8 cellular contexts compared by ENCODE assay signal in the genomic region with DNA sequence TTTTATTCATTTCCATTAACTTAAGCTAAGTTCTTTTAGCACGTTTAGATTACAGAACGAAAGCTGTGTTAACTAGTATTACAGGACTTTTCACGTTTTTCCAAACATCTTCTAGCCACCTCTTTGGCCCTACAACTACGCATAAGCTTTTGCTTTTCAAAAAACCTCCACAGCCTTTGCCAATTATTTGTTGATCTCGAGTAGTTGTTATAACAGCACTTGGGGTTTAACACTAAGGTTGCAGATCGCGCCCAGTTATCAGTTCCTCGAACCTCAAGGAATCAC. TPM values are rescaled to one million over a fixed set of nuclear protein-coding genes. Genes with fewer than 3 reads are reported as not detected.
DNase-seq lines count a peak whose midpoint lies in the region; ATAC-seq and TF ChIP-seq lines count a peak whose summit lies in the region.

No MANE protein-coding gene starts in this region.

- DNase-seq in DND-41 (no peak), right atrium auricular region (ENCODE audit: low spot score) (no peak), skeletal muscle cell (ENCODE audit: low read depth) (no peak), activated gamma-delta T cell treated with Interleukin-2 at 50 U/mL for 16 hours (no peak), DMS 273 (lab: John Stamatoyannopoulos, UW; ENCODE audit: unreplicated experiment) (no peak), NCI-H2196 treated with DMSO at 0.1 percent for 48 hours (lab: John Stamatoyannopoulos, UW; ENCODE audit: unreplicated experiment) (no peak)
- no peak for DNase-seq in activated T-helper 2 cell treated with anti-CD3 and anti-CD28 coated beads, Interferon-gamma antibody, Interleukin-2, Interleukin-4, amounts not matched to agents 10 μg/mL and 5 μg/mL and 100 μg/mL, durations not matched to agents 14 hours and 24 hours and 36 hours (ENCODE audit: low spot score)

- H3K9ac ChIP-seq in DND-41 (ENCODE audit: low read depth, low read length) (peak overlapping the region; percentile 79), SU-DHL-6 (ENCODE audit: low read length) (peak overlapping the region; percentile 92)

- H3K4me2 ChIP-seq in DND-41 (ENCODE audit: insufficient read depth, low read length) (peak overlapping the region; percentile 66), SU-DHL-6 (ENCODE audit: low read depth, low read length, poor library complexity, severe bottlenecking) (peak overlapping the region; percentile 74)

- H3K79me2 ChIP-seq in DND-41 (ENCODE audit: insufficient read depth, low read length) (peaks cover 51% of the 10 kb centered on the region), SU-DHL-6 (ENCODE audit: insufficient read depth, low read length) (peaks cover 42% of the 10 kb centered on the region)

- peaks cover 33% of the 10 kb centered on the region for H4K20me1 ChIP-seq in DND-41 (ENCODE audit: insufficient read depth, low read length)
- peaks cover 14% of the 10 kb centered on the region; the same call in 1 of the 2 replicates for H4K20me1 ChIP-seq in SU-DHL-6 (ENCODE audit: low read depth, low read length)

- H3K27me3 ChIP-seq in DND-41 (ENCODE audit: insufficient read depth, low read length, poor library complexity) (no peaks in the 10 kb centered on the region), SU-DHL-6 (ENCODE audit: low read length) (no peaks in the 10 kb centered on the region), right atrium auricular region (no peaks in the 10 kb centered on the region)

- H3K27ac Mint-ChIP-seq in activated T-helper 2 cell treated with anti-CD3 and anti-CD28 coated beads, Interferon-gamma antibody, Interleukin-2, Interleukin-4, amounts not matched to agents 10 μg/mL and 5 μg/mL and 100 μg/mL, durations not matched to agents 14 hours and 24 hours and 36 hours, result no peak overlapping the region

- H3K36me3 ChIP-seq in DND-41 (ENCODE audit: insufficient read depth, low read length), result peaks cover 24% of the 10 kb centered on the region
- peaks cover 5% of the 10 kb centered on the region; the same call in 1 of the 2 replicates for H3K36me3 ChIP-seq in SU-DHL-6 (ENCODE audit: low read length)
- no peaks in the 10 kb centered on the region for H3K36me3 ChIP-seq in right atrium auricular region

- H3K4me1 ChIP-seq in DND-41 (ENCODE audit: insufficient read depth, low read length) (peaks cover 36% of the 10 kb centered on the region), right atrium auricular region (peaks cover 0 to 40% of the 10 kb centered on the region in 2 donors)

- ATAC-seq in DND-41 (ENCODE audit: insufficient read depth, low read depth), result no peak

- no peak overlapping the region for H3K4me3 Mint-ChIP-seq in activated T-helper 2 cell treated with anti-CD3 and anti-CD28 coated beads, Interferon-gamma antibody, Interleukin-2, Interleukin-4, amounts not matched to agents 10 μg/mL and 5 μg/mL and 100 μg/mL, durations not matched to agents 14 hours and 24 hours and 36 hours (ENCODE audit: low read depth)

- peaks cover 23% of the 10 kb centered on the region for H3K36me3 Mint-ChIP-seq in activated T-helper 2 cell treated with anti-CD3 and anti-CD28 coated beads, Interferon-gamma antibody, Interleukin-2, Interleukin-4, amounts not matched to agents 10 μg/mL and 5 μg/mL and 100 μg/mL, durations not matched to agents 14 hours and 24 hours and 36 hours (ENCODE audit: low read depth)

- H3K9me2 ChIP-seq in SU-DHL-6 (replicated peaks; ENCODE audit: insufficient read depth, low read length), result no peaks in the 10 kb centered on the region

- H3K9me3 ChIP-seq in DND-41 (ENCODE audit: insufficient read depth, low read length, severe bottlenecking) (no peaks in the 10 kb centered on the region), SU-DHL-6 (ENCODE audit: insufficient read depth, low read length) (no peaks in the 10 kb centered on the region), right atrium auricular region (no peaks in the 10 kb centered on the region)

- H3K4me3 ChIP-seq in DND-41 (ENCODE audit: low read depth in 1 of 2, low read length in 2 of 2) (peak overlapping the region; percentile 60 to 67), SU-DHL-6 (ENCODE audit: insufficient read depth, low read length, poor library complexity, severe bottlenecking) (peak overlapping the region; percentile 56), right atrium auricular region (peak overlapping the region; percentile 85 to 89), skeletal muscle cell (ENCODE audit: low read depth, low read length) (peak overlapping the region; percentile 97)

- H3K9me3 Mint-ChIP-seq in activated T-helper 2 cell treated with anti-CD3 and anti-CD28 coated beads, Interferon-gamma antibody, Interleukin-2, Interleukin-4, amounts not matched to agents 10 μg/mL and 5 μg/mL and 100 μg/mL, durations not matched to agents 14 hours and 24 hours and 36 hours, result no peaks in the 10 kb centered on the region

- H3F3A ChIP-seq in SU-DHL-6 (ENCODE audit: insufficient read depth), result no peaks in the 10 kb centered on the region

- TF ChIP-seq CTCF in DND-41 (IDR thresholded peaks at IDR 0.05; ENCODE audit: borderline replicate concordance, extremely low read depth, low read length, poor library complexity, severe bottlenecking) (no peak), SU-DHL-6 (IDR thresholded peaks at IDR 0.05; ENCODE audit: insufficient read depth, low read length, poor library complexity, severe bottlenecking) (no peak), right atrium auricular region (IDR thresholded peaks at IDR 0.05) (no peak)

- H2AFZ ChIP-seq in DND-41 (ENCODE audit: low read depth, low read length) (peak overlapping the region; percentile 82), SU-DHL-6 (ENCODE audit: low read depth, low read length, severe bottlenecking) (peak overlapping the region; percentile 54)

- intact Hi-C loops in activated T-helper 2 cell treated with anti-CD3 and anti-CD28 coated beads, Interferon-gamma antibody, Interleukin-2, Interleukin-4, amounts not matched to agents 10 μg/mL and 5 μg/mL and 100 μg/mL, durations not matched to agents 14 hours and 24 hours and 36 hours (cut with micrococcal nuclease), result loop anchor here (1.0 to 10.0 kb wide), 4 partner anchors 31 to 657 kb away; a partner anchor contains a TSS

- H3K27ac ChIP-seq in DND-41 (ENCODE audit: low read length) (peak overlapping the region; percentile 92), SU-DHL-6 (ENCODE audit: low read depth, low read length) (peak overlapping the region; percentile 67), right atrium auricular region (peak overlapping the region; percentile 94 to 97)

- no peaks in the 10 kb centered on the region for H3K27me3 Mint-ChIP-seq in activated T-helper 2 cell treated with anti-CD3 and anti-CD28 coated beads, Interferon-gamma antibody, Interleukin-2, Interleukin-4, amounts not matched to agents 10 μg/mL and 5 μg/mL and 100 μg/mL, durations not matched to agents 14 hours and 24 hours and 36 hours (ENCODE audit: low read depth)

- peaks cover 22% of the 10 kb centered on the region for H3K4me1 Mint-ChIP-seq in activated T-helper 2 cell treated with anti-CD3 and anti-CD28 coated beads, Interferon-gamma antibody, Interleukin-2, Interleukin-4, amounts not matched to agents 10 μg/mL and 5 μg/mL and 100 μg/mL, durations not matched to agents 14 hours and 24 hours and 36 hours (ENCODE audit: low read depth)

RNA-seq across cellular contexts. Expression of a gene that starts 0.5 kb away (rescaled TPM):
- total RNA-seq in right atrium auricular region, result 10 to 100 TPM; 17.3 to 20.2 TPM
- total RNA-seq in activated T-helper 2 cell treated with anti-CD3 and anti-CD28 coated beads, Interferon-gamma antibody, Interleukin-2, Interleukin-4, amounts not matched to agents 10 μg/mL and 5 μg/mL and 100 μg/mL, durations not matched to agents 14 hours and 24 hours and 36 hours, result 114 and 121 TPM in 2 replicates

RNA-seq across cellular contexts. Expression of a gene that starts 31.0 kb away (rescaled TPM):
- total RNA-seq in right atrium auricular region, result 10 to 100 TPM in 1 of 2 donors, 1 to 10 TPM in 1; 9.8 to 12.6 TPM
- 8.3 and 9.8 TPM in 2 replicates for total RNA-seq in activated T-helper 2 cell treated with anti-CD3 and anti-CD28 coated beads, Interferon-gamma antibody, Interleukin-2, Interleukin-4, amounts not matched to agents 10 μg/mL and 5 μg/mL and 100 μg/mL, durations not matched to agents 14 hours and 24 hours and 36 hours
